Comparison of ENCODE assay signal across 21 cellular contexts in the genomic region with DNA sequence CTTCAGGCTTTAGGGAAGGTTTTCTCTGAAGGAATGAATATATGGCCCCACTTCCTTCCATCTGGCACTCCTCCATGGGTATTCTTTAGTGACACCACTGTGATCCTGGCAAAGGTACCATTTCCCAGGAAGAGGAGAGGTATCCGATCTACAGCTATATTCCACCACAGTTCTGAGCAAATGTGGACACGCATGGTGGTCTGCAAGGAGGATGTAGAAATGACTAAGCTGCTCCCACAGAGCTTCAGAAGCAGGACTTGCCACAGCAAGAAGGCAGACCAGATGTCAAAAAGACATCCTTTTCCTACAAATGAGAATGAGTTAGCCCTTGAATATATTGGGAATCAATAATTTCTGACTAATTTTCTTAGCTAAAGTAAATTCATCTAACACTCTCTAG.
"Had no signal": no experiment of that assay in that cellular context is flagged by ENCODE, and none has a peak within 500 bp of the region (broad histone marks: within the 10 kb centered on the region; RNA-seq: fewer than 3 reads in every experiment).

No MANE protein-coding gene starts in this region.

- H3K4me3 Mint-ChIP-seq: activated CD8-positive, alpha-beta T cell treated with anti-CD3 and anti-CD28 coated beads, Interleukin-2, amount 10 ng/mL, durations not matched to agents 7 days and 5 days; activated naive CD8-positive, alpha-beta T cell treated with anti-CD3 and anti-CD28 coated beads for 36 hours; activated T-cell treated with anti-CD3 and anti-CD28 coated beads, Interleukin-2, amount 50 U/mL, for 24 hours; central memory CD8-positive, alpha-beta T cell; stimulated activated naive CD8-positive, alpha-beta T cell treated with anti-CD3 and anti-CD28 coated beads, Interleukin-15, Interleukin-2, amounts not matched to agents 100 ng/mL and 50 ng/mL, for 24 hours had no signal

- H3K27me3 Mint-ChIP-seq: activated naive CD8-positive, alpha-beta T cell treated with anti-CD3 and anti-CD28 coated beads for 36 hours; activated T-cell treated with anti-CD3 and anti-CD28 coated beads, Interleukin-2, amount 50 U/mL, for 24 hours; central memory CD8-positive, alpha-beta T cell; progenitor cell of endocrine pancreas; stimulated activated naive CD8-positive, alpha-beta T cell treated with anti-CD3 and anti-CD28 coated beads, Interleukin-15, Interleukin-2, amounts not matched to agents 100 ng/mL and 50 ng/mL, for 24 hours had no signal

- H3K4me1 Mint-ChIP-seq: activated naive CD8-positive, alpha-beta T cell treated with anti-CD3 and anti-CD28 coated beads for 36 hours; central memory CD8-positive, alpha-beta T cell had no signal

- H3K27ac ChIP-seq: breast epithelium, epithelial cell of prostate, lower lobe of right lung, tibial artery had no signal

- ATAC-seq: activated CD8-positive, alpha-beta T cell treated with anti-CD3 and anti-CD28 coated beads, Interleukin-2, amount 10 ng/mL, durations not matched to agents 7 days and 5 days; left lobe of liver; lower lobe of right lung had no signal

- H3K27ac Mint-ChIP-seq: activated CD8-positive, alpha-beta T cell treated with anti-CD3 and anti-CD28 coated beads, Interleukin-2, amount 10 ng/mL, durations not matched to agents 7 days and 5 days; activated naive CD8-positive, alpha-beta T cell treated with anti-CD3 and anti-CD28 coated beads for 36 hours; activated T-cell treated with anti-CD3 and anti-CD28 coated beads, Interleukin-2, amount 50 U/mL, for 24 hours; progenitor cell of endocrine pancreas; stimulated activated naive CD8-positive, alpha-beta T cell treated with anti-CD3 and anti-CD28 coated beads, Interleukin-15, Interleukin-2, amounts not matched to agents 100 ng/mL and 50 ng/mL, for 24 hours had no signal

- H3K4me3 ChIP-seq: breast epithelium, lower lobe of right lung, mucosa of descending colon, tibial artery had no signal

- H3K4me1 ChIP-seq: breast epithelium, lower lobe of right lung, tibial artery had no signal

- H3K9me3 Mint-ChIP-seq: activated naive CD8-positive, alpha-beta T cell treated with anti-CD3 and anti-CD28 coated beads for 36 hours; activated T-cell treated with anti-CD3 and anti-CD28 coated beads, Interleukin-2, amount 50 U/mL, for 24 hours; central memory CD8-positive, alpha-beta T cell; stimulated activated naive CD8-positive, alpha-beta T cell treated with anti-CD3 and anti-CD28 coated beads, Interleukin-15, Interleukin-2, amounts not matched to agents 100 ng/mL and 50 ng/mL, for 24 hours had no signal

- H3K36me3 Mint-ChIP-seq: activated naive CD8-positive, alpha-beta T cell treated with anti-CD3 and anti-CD28 coated beads for 36 hours had no signal

- DNase-seq: activated CD4-positive, alpha-beta T cell treated with anti-CD3 and anti-CD28 coated beads for 1 hour; activated CD4-positive, alpha-beta T cell treated with anti-CD3 and anti-CD28 coated beads, Interleukin-2, amount 50 U/mL, for 1 hour; activated CD8-positive, alpha-beta T cell treated with anti-CD3 and anti-CD28 coated beads, Interleukin-2, amount 10 ng/mL, durations not matched to agents 7 days and 5 days; activated naive CD4-positive, alpha-beta T cell treated with Interleukin-2 at 50 U/mL for 16 hours; activated naive CD8-positive, alpha-beta T cell treated with anti-CD3 and anti-CD28 coated beads for 36 hours; activated T-cell treated with anti-CD3 and anti-CD28 coated beads, Interleukin-2, amount 50 U/mL, for 24 hours; kidney; lower lobe of right lung; mucosa of descending colon; occipital lobe; retina; stimulated activated CD4-positive, alpha-beta T cell treated with anti-CD3 and anti-CD28 coated beads, Interleukin-4, amount 100 ng/mL, for 1 hour; substantia nigra; T-helper 1 cell; tibial artery had no signal

- H3K9me3 ChIP-seq: breast epithelium, lower lobe of right lung, mucosa of descending colon, tibial artery had no signal

- H3K27me3 ChIP-seq: breast epithelium, tibial artery had no signal

- H3K36me3 ChIP-seq: breast epithelium, lower lobe of right lung, tibial artery had no signal
